ENCODE assay signal across 20 cellular contexts in the genomic region with DNA sequence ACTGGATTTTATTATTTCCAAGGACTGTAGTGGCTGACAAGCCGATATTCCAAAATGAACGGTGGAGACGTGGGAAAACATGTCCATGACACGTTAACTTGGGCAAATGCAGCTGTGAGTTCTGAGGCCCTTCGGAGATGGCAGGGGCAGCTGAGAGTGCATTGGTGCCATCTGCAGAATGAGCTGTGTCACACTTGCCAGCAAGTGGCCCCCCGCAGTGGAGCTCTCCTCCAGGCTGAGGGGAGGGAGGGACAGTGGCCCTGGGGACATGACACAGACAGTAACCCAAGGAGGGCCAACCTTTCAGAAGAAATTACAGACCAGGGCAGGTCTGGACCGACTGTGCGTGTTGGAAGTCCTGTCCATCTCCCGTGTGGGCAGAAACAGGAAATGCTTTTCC.
"Had no signal": no experiment of that assay in that cellular context is flagged by ENCODE, and none has a peak within 500 bp of the region (broad histone marks: within the 10 kb centered on the region; RNA-seq: fewer than 3 reads in every experiment).

No MANE protein-coding gene starts in this region.

- H3K9me3 ChIP-seq: body of pancreas, lower lobe of right lung, suprapubic skin, transverse colon had no signal

- H3K4me3 ChIP-seq: body of pancreas, dorsolateral prefrontal cortex, lower lobe of right lung, suprapubic skin, transverse colon had no signal

- H3K27ac Mint-ChIP-seq: activated CD4-positive, alpha-beta T cell treated with anti-CD3 and anti-CD28 coated beads, Interleukin-2, amount 10 ng/mL, durations not matched to agents 24 days and 14 days; activated CD8-positive, alpha-beta T cell treated with anti-CD3 and anti-CD28 coated beads for 36 hours; activated naive CD8-positive, alpha-beta T cell treated with anti-CD3 and anti-CD28 coated beads, Interleukin-2, amount 10 ng/mL, durations not matched to agents 7 days and 5 days; activated T-helper 17 cell treated with anti-CD3 and anti-CD28 coated beads, Interleukin-2, amount 50 U/mL, for 72 hours; natural killer cell treated with Interleukin-12 subunit alpha and Interleukin-12 subunit beta and Interleukin-15 and Interleukin-18, amount 100 ng/mL, for 72 hours; stimulated activated naive CD8-positive, alpha-beta T cell treated with anti-CD3 and anti-CD28 coated beads, Interleukin-15, Interleukin-2, amounts not matched to agents 100 ng/mL and 50 ng/mL, for 24 hours had no signal

- H3K27ac ChIP-seq: body of pancreas, dorsolateral prefrontal cortex, lower lobe of right lung, suprapubic skin, transverse colon had no signal

- H3K4me1 ChIP-seq: body of pancreas, lower lobe of right lung, suprapubic skin, transverse colon had no signal

- H3K27me3 Mint-ChIP-seq: activated CD4-positive, alpha-beta T cell treated with anti-CD3 and anti-CD28 coated beads, Interleukin-2, amount 10 ng/mL, durations not matched to agents 24 days and 14 days; activated CD8-positive, alpha-beta T cell treated with anti-CD3 and anti-CD28 coated beads for 36 hours; activated naive CD8-positive, alpha-beta T cell treated with anti-CD3 and anti-CD28 coated beads, Interleukin-2, amount 10 ng/mL, durations not matched to agents 7 days and 5 days; activated T-helper 17 cell treated with anti-CD3 and anti-CD28 coated beads, Interleukin-2, amount 50 U/mL, for 72 hours; natural killer cell treated with Interleukin-12 subunit alpha and Interleukin-12 subunit beta and Interleukin-15 and Interleukin-18, amount 100 ng/mL, for 72 hours; stimulated activated naive CD8-positive, alpha-beta T cell treated with anti-CD3 and anti-CD28 coated beads, Interleukin-15, Interleukin-2, amounts not matched to agents 100 ng/mL and 50 ng/mL, for 24 hours had no signal

- H3K27me3 ChIP-seq: body of pancreas, suprapubic skin, transverse colon had no signal

- ATAC-seq: activated CD8-positive, alpha-beta T cell treated with anti-CD3 and anti-CD28 coated beads for 36 hours; activated T-helper 17 cell treated with anti-CD3 and anti-CD28 coated beads, Interleukin-2, amount 50 U/mL, for 72 hours; body of pancreas; lower lobe of right lung; natural killer cell treated with Interleukin-12 subunit alpha and Interleukin-12 subunit beta and Interleukin-15 and Interleukin-18, amount 100 ng/mL, for 72 hours had no signal

- H3K9me3 Mint-ChIP-seq: activated CD4-positive, alpha-beta T cell treated with anti-CD3 and anti-CD28 coated beads, Interleukin-2, amount 10 ng/mL, durations not matched to agents 24 days and 14 days; activated CD8-positive, alpha-beta T cell treated with anti-CD3 and anti-CD28 coated beads for 36 hours; activated naive CD8-positive, alpha-beta T cell treated with anti-CD3 and anti-CD28 coated beads, Interleukin-2, amount 10 ng/mL, durations not matched to agents 7 days and 5 days; activated T-helper 17 cell treated with anti-CD3 and anti-CD28 coated beads, Interleukin-2, amount 50 U/mL, for 72 hours; natural killer cell treated with Interleukin-12 subunit alpha and Interleukin-12 subunit beta and Interleukin-15 and Interleukin-18, amount 100 ng/mL, for 72 hours; stimulated activated naive CD8-positive, alpha-beta T cell treated with anti-CD3 and anti-CD28 coated beads, Interleukin-15, Interleukin-2, amounts not matched to agents 100 ng/mL and 50 ng/mL, for 24 hours had no signal

- H3K4me1 Mint-ChIP-seq: activated naive CD8-positive, alpha-beta T cell treated with anti-CD3 and anti-CD28 coated beads, Interleukin-2, amount 10 ng/mL, durations not matched to agents 7 days and 5 days; activated T-helper 17 cell treated with anti-CD3 and anti-CD28 coated beads, Interleukin-2, amount 50 U/mL, for 72 hours had no signal

- DNase-seq: activated CD4-positive, alpha-beta T cell treated with anti-CD3 and anti-CD28 coated beads, Interleukin-2, amount 10 ng/mL, durations not matched to agents 24 days and 14 days; activated CD8-positive, alpha-beta T cell treated with anti-CD3 and anti-CD28 coated beads for 36 hours; activated naive CD4-positive, alpha-beta T cell; activated naive CD8-positive, alpha-beta T cell treated with anti-CD3 and anti-CD28 coated beads, Interleukin-2, amount 10 ng/mL, durations not matched to agents 7 days and 5 days; activated T-cell treated with anti-CD3 and anti-CD28 coated beads, Interleukin-2, amount 50 U/mL, for 1 hour; amygdala; body of pancreas; caudate nucleus; dorsolateral prefrontal cortex; hypothalamus; lower lobe of right lung; stimulated activated CD4-positive, alpha-beta T cell treated with anti-CD3 and anti-CD28 coated beads, Interleukin-12 subunit alpha, Interleukin-12 subunit beta, amount 100 ng/mL, for 4 hours; stimulated activated CD4-positive, alpha-beta T cell treated with anti-CD3 and anti-CD28 coated beads, Interleukin-1b, Interleukin-23, amount 100 ng/mL, for 48 hours; stimulated activated CD8-positive, alpha-beta memory T cell treated with anti-CD3 and anti-CD28 coated beads, Interleukin-4, amount 100 ng/mL, for 48 hours; T-helper 9 cell; transverse colon had no signal

- H3K4me3 Mint-ChIP-seq: activated CD4-positive, alpha-beta T cell treated with anti-CD3 and anti-CD28 coated beads, Interleukin-2, amount 10 ng/mL, durations not matched to agents 24 days and 14 days; activated CD8-positive, alpha-beta T cell treated with anti-CD3 and anti-CD28 coated beads for 36 hours; activated naive CD8-positive, alpha-beta T cell treated with anti-CD3 and anti-CD28 coated beads, Interleukin-2, amount 10 ng/mL, durations not matched to agents 7 days and 5 days; activated T-helper 17 cell treated with anti-CD3 and anti-CD28 coated beads, Interleukin-2, amount 50 U/mL, for 72 hours; natural killer cell treated with Interleukin-12 subunit alpha and Interleukin-12 subunit beta and Interleukin-15 and Interleukin-18, amount 100 ng/mL, for 72 hours; stimulated activated naive CD8-positive, alpha-beta T cell treated with anti-CD3 and anti-CD28 coated beads, Interleukin-15, Interleukin-2, amounts not matched to agents 100 ng/mL and 50 ng/mL, for 24 hours had no signal
